In the genomic region with DNA sequence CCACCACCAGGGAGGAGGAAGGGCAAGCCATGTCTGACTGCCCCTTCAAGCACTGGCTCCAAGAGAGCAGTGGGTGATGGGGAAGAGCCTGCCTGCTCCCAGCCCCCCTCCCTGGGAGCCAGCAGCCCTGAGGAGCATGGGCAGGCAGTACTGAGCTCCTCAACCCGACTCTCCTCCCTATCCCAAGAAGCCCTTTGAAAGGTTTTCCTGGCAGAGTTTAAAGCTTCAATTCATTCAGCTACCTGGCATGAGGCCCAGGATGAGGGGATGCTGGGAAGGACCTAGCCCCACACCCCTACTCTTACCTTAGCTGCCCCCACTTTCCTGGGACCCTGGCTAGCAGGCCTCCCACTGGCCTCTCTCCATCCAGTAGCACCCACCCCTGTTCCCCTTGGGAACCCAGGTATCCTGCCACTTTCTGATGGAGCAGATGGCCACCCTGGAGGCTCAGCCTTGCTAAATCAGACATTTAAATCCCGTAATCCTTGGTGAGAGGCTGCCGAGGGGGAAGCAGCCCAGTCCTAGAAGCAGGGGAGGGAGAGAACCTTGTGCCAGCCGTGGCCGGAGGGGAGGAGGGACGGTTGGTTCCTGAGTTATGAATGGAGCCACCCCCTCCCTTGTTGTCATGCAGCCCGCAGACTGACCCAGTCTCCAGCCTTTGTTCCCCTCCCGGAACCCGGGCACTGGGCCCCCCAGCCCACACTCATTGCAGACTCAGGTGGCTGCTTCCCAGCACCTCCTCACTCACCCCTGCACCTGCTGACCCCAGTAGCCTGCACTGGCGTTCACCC, we compare ENCODE assay signal across 22 cellular contexts. TPM values are rescaled to one million over a fixed set of nuclear protein-coding genes. Genes with fewer than 3 reads are reported as not detected.
DNase-seq lines count a peak whose midpoint lies in the region; ATAC-seq and TF ChIP-seq lines count a peak whose summit lies in the region.
"Had no signal": no experiment of that assay in that cellular context is flagged by ENCODE, and none has a peak within 500 bp of the region (broad histone marks: within the 10 kb centered on the region; RNA-seq: fewer than 3 reads in every experiment).

No MANE protein-coding gene starts in this region.

- H3K27ac ChIP-seq in ascending aorta = no peak overlapping the region
- H3K27ac ChIP-seq: BLaER1 treated with 17β-estradiol and CSF1 and Interleukin-3, amounts not matched to agents 10 nM and 100 nM; pancreas; transverse colon had no signal

- no peaks in the 10 kb centered on the region for H3K4me1 ChIP-seq in ascending aorta
- H3K4me1 ChIP-seq: BLaER1 treated with 17β-estradiol and CSF1 and Interleukin-3, amounts not matched to agents 10 nM and 100 nM; pancreas had no signal

- peak; percentile 19 for ATAC-seq in esophagus mucosa
- no peak for ATAC-seq in HG02678 (IDR thresholded peaks at IDR 0.05; ENCODE audit: unreplicated experiment)
- ATAC-seq: effector memory CD8-positive, alpha-beta T cell; left lobe of liver; PC-3 had no signal

- intact Hi-C loops in ascending aorta (cut with DNase I) = no loop called here

- peaks cover 39 to 55% of the 10 kb centered on the region in 2 donors for H3K36me3 ChIP-seq in ascending aorta

- no peak overlapping the region for H3K4me3 ChIP-seq in ascending aorta
- H3K4me3 ChIP-seq: BLaER1 treated with 17β-estradiol and CSF1 and Interleukin-3, amounts not matched to agents 10 nM and 100 nM; pancreas; transverse colon had no signal

- H3K9me3 ChIP-seq in ascending aorta = no peaks in the 10 kb centered on the region
- H3K9me3 ChIP-seq: BLaER1 treated with 17β-estradiol and CSF1 and Interleukin-3, amounts not matched to agents 10 nM and 100 nM; pancreas; transverse colon had no signal

- TF ChIP-seq CTCF in ascending aorta (IDR thresholded peaks at IDR 0.05) = no peak

- H3K27me3 ChIP-seq in ascending aorta = no peaks in the 10 kb centered on the region
- H3K27me3 ChIP-seq: BLaER1 treated with 17β-estradiol and CSF1 and Interleukin-3, amounts not matched to agents 10 nM and 100 nM; pancreas; transverse colon had no signal

- DNase-seq in DMS 273 (lab: John Stamatoyannopoulos, UW; ENCODE audit: unreplicated experiment) (peak; percentile 68), DMS 273 treated with DMSO at 0.1 percent for 48 hours (lab: John Stamatoyannopoulos, UW) (no peak), NCI-H524 (lab: John Stamatoyannopoulos, UW) (peak; percentile 78 to 83), retina (peak; percentile 30), EL (no peak), ascending aorta (ENCODE audit: low spot score in 2 of 2) (no peak)
- DNase-seq: activated naive CD4-positive, alpha-beta T cell treated with Interleukin-2 at 50 U/mL for 16 hours; DMS53; effector memory CD8-positive, alpha-beta T cell; GOT3; NCI-H146; pancreas; PC-3; small intestine; T1000; transverse colon had no signal

RNA-seq across cellular contexts. Expression of gene ATP1B2, which starts 17.1 kb away (rescaled TPM):
- total RNA-seq in esophagus mucosa (0.36 TPM), ascending aorta (0.11 TPM)
- total RNA-seq: HT1080, NCI-H460, PC-3 had no signal

RNA-seq across cellular contexts. Expression of gene TP53, which starts 19.5 kb away (rescaled TPM):
- 74.1 TPM for total RNA-seq in esophagus mucosa
- 48.0 TPM for total RNA-seq in ascending aorta

RNA-seq across cellular contexts. Expression of gene WRAP53, which starts 20.5 kb away (rescaled TPM):
- 8.5 TPM for total RNA-seq in esophagus mucosa
- total RNA-seq in ascending aorta = 1.5 TPM

RNA-seq across cellular contexts. Expression of gene EFNB3, which starts 37.2 kb away (rescaled TPM):
- total RNA-seq in esophagus mucosa = 1.6 TPM
- not detected for total RNA-seq in ascending aorta

RNA-seq across cellular contexts. Expression of gene SHBG, which starts 37.9 kb away (rescaled TPM):
- total RNA-seq in esophagus mucosa = 0.48 TPM
- not detected for total RNA-seq in ascending aorta
- total RNA-seq: HT1080, PC-3 had no signal

Comparison
In these comparisons a context has a peak if more than half of its experiments do, and no peak if none do; other contexts are left out.
1. DNase-seq: peak in DMS 273 (single experiment), NCI-H524 (2 of 2) and retina (single experiment); none in DMS 273 treated with DMSO at 0.1 percent for 48 hours (single experiment), EL (single experiment) and ascending aorta (0 of 2).